In the genomic region with DNA sequence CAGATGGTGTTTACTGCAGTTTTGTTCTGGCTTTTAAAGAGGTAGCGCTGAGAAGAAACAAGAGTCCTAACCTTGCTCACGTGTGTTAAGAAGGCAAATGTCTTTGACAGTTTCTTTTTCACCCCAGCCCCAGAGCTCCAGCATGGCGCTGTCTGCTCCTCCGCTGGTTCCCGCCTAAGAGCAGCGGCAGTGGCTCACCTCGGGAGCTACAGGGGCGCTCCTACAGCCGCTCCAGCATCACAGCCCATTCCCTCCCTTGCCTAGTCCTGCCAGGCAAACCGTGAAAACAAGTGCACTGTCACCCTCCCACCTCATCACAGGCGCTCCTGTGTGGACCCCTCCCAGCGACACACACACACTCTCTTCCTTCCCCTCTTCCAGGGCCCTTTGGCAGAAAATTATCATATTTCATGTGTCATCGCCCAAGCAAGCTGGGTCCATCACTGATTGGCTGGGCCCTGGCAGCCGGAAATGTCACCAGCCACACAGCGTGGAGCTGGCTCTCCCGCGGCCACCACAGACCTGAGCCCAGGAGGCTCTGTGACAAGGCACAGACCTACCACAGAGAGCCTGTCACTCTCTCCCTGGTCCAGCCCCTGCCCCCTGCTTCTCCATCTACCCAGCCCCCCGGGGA, we compare ENCODE assay signal across 8 cellular contexts. TPM values are rescaled to one million over a fixed set of nuclear protein-coding genes. Genes with fewer than 3 reads are reported as not detected.
A peak's percentile ranks its signal among the peaks of the same experiment; 100 is the strongest.
DNase-seq lines count a peak whose midpoint lies in the region; ATAC-seq and TF ChIP-seq lines count a peak whose summit lies in the region.

No MANE protein-coding gene starts in this region.

- peaks cover 7 to 10% (median 10%) of the 10 kb centered on the region in 3 donors for H3K27me3 Mint-ChIP-seq in immature natural killer cell (ENCODE audit: low read depth in 3 of 3)

- peak overlapping the region; percentile 87 to 99 (median 91) for H3K4me3 Mint-ChIP-seq in immature natural killer cell

- TF ChIP-seq POLR2A in GM18526 (IDR thresholded peaks at IDR 0.05; ENCODE audit: extremely low read depth, insufficient read length): peak; percentile 79

- DNase-seq in RPMI7951 (ENCODE audit: low read depth) (peak; percentile 74), immature natural killer cell (peak; percentile 84 to 85 (median 85)), AML-193 (lab: John Stamatoyannopoulos, UW) (no peak), epidermal melanocyte (ENCODE audit: insufficient read length, low spot score) (no peak)
- DNase-seq in activated naive CD4-positive, alpha-beta T cell treated with Interleukin-2 at 50 U/mL for 16 hours: peak; percentile 81
- DNase-seq in stimulated activated CD4-positive, alpha-beta T cell treated with anti-CD3 and anti-CD28 coated beads, Interleukin-1b, Interleukin-23, amount 100 ng/mL, for 48 hours: peak; percentile 89

- no peaks in the 10 kb centered on the region for H3K36me3 Mint-ChIP-seq in immature natural killer cell

- H3K9me3 Mint-ChIP-seq in immature natural killer cell: no peaks in the 10 kb centered on the region

- H3K4me1 Mint-ChIP-seq in immature natural killer cell: peaks cover 60 to 71% of the 10 kb centered on the region in 2 donors

- H3K27ac Mint-ChIP-seq in immature natural killer cell: peak overlapping the region; percentile 90 to 99 (median 95)

- peak; percentile 76 for ATAC-seq in HG03159 (IDR thresholded peaks at IDR 0.05; ENCODE audit: unreplicated experiment)

RNA-seq across cellular contexts. Expression of gene HIVEP3, which starts 1.2 kb away (rescaled TPM):
- total RNA-seq in RPMI7951 (2014; rRNA removed; shearing (Covaris generic)): 4.1 and 5.4 TPM in 2 replicates
- 10 to 100 TPM in 2 of 3 donors, 1 to 10 TPM in 1; 9.8 to 24.1 (median 15.5) TPM for polyA plus RNA-seq in immature natural killer cell

Comparison
In these comparisons a context has a peak if more than half of its experiments do, and no peak if none do; other contexts are left out.
1. DNase-seq: peak in RPMI7951 (single experiment), activated naive CD4-positive, alpha-beta T cell treated with Interleukin-2 at 50 U/mL for 16 hours (single experiment), immature natural killer cell (3 of 3) and stimulated activated CD4-positive, alpha-beta T cell treated with anti-CD3 and anti-CD28 coated beads, Interleukin-1b, Interleukin-23, amount 100 ng/mL, for 48 hours (single experiment); none in AML-193 (0 of 2) and epidermal melanocyte (single experiment).